8 cellular contexts compared by ENCODE assay signal in the genomic region with DNA sequence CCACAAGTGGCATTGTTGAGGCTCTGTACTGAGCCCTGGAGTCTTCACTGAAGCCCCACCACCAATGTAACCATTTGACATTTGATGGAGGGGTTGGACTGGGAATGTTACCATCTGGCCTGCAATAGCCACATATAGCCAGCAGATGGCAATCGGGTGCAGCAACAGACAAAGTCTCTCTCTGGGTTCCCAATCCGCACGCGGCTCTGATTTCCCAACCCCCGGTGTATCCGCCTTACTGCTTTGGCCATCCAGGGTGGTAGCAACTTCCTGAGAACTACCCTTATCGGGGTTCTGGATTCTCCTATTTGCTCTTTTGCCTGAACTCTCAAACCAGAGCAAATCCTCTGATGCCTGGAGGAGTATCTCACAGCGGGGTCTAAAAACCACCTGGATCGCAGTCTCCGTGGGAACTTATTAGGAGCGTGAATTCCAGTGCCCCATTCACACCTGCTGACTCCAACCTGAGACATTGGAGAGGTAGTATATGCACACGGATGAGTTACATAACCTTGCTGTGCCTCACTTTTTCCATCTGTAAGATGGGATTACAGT. TPM values are rescaled to one million over a fixed set of nuclear protein-coding genes. Genes with fewer than 3 reads are reported as not detected.
DNase-seq lines count a peak whose midpoint lies in the region; ATAC-seq and FAIRE-seq lines count a peak whose summit lies in the region.

No MANE protein-coding gene starts in this region.

- no peaks in the 10 kb centered on the region for H3K4me1 Mint-ChIP-seq in central memory CD8-positive, alpha-beta T cell

- H3K4me3 Mint-ChIP-seq in central memory CD8-positive, alpha-beta T cell: no peak overlapping the region

- intact Hi-C loops in left colon (cut with DNase I, micrococcal nuclease): loop anchor here in 1 of 2 donors (10.0 kb wide), 1 partner anchor 112 kb away; no protein-coding TSS in a partner anchor

- H3K36me3 Mint-ChIP-seq in central memory CD8-positive, alpha-beta T cell (ENCODE audit: insufficient read depth): no peaks in the 10 kb centered on the region

- FAIRE-seq in GM19239 (lab: Jason Lieb, UNC): peak; percentile 95

- no peaks in the 10 kb centered on the region for H3K9me3 Mint-ChIP-seq in central memory CD8-positive, alpha-beta T cell

- H3K27ac Mint-ChIP-seq in central memory CD8-positive, alpha-beta T cell (ENCODE audit: low read depth): no peak overlapping the region

- in situ Hi-C loops in ACHN (cut with HindIII; ENCODE audit: low pct_ligation_motif_present, low pct_unique_long_range_greater_than_20kb, low sequenced_read_pairs): no loop called here

- H3K27me3 Mint-ChIP-seq in central memory CD8-positive, alpha-beta T cell: peaks cover 30% of the 10 kb centered on the region

- DNase-seq in ACHN (peak; percentile 65), GM19239 (ENCODE audit: insufficient read length, low spot score) (peak; percentile 75), NCI-H2227 treated with DMSO at 0.1 percent for 48 hours (lab: John Stamatoyannopoulos, UW) (peak; percentile 73), left colon (peak; percentile 60 to 75)
- peak; percentile 67 for DNase-seq in activated CD4-positive, CD25-positive, alpha-beta regulatory T cell treated with anti-CD3 and anti-CD28 coated beads, Interleukin-2, amount 50 U/mL, for 72 hours
- peak; percentile 42 to 44 for DNase-seq in central memory CD8-positive, alpha-beta T cell (ENCODE audit: low spot score in 2 of 2)
- peak; percentile 59 to 62 for DNase-seq in stimulated activated CD4-positive, alpha-beta T cell treated with anti-CD3 and anti-CD28 coated beads, Interleukin-2, amount 100 ng/mL, for 48 hours

- ATAC-seq in central memory CD8-positive, alpha-beta T cell (replicated peaks; ENCODE audit: extremely low read depth, poor library complexity, severe bottlenecking): peak; percentile 40
- ATAC-seq in left colon (peak; percentile 80), HG02840 (IDR thresholded peaks at IDR 0.05; ENCODE audit: low FRiP score, unreplicated experiment) (no peak)

RNA-seq across cellular contexts. Expression of gene VRTN, which starts 14.2 kb away (rescaled TPM):
- total RNA-seq in left colon: not detected

RNA-seq across cellular contexts. Expression of gene ABCD4, which starts 59.7 kb away (rescaled TPM):
- total RNA-seq in left colon: 10 to 100 TPM; 52.6 to 54.0 TPM
